8 cellular contexts compared by ENCODE assay signal in genomic region chr15:60408438-60409105, GRCh38. TPM values are rescaled to one million over a fixed set of nuclear protein-coding genes. Genes with fewer than 3 reads are reported as not detected.
DNase-seq lines count a peak whose midpoint lies in the region; ATAC-seq lines count a peak whose summit lies in the region.

No MANE protein-coding gene starts in this region.

- no peaks in the 10 kb centered on the region for H3K27me3 Mint-ChIP-seq in activated naive CD4-positive, alpha-beta T cell treated with anti-CD3 and anti-CD28 coated beads, Interleukin-2, amount 50 U/mL, for 24 hours
- H3K27me3 Mint-ChIP-seq in stimulated activated memory B cell treated with anti-CD40 and anti-IgM and Interleukin-4, amounts not matched to agents 10 μg/mL and 1 μg/mL and 100 μg/mL, for 72 hours = no peaks in the 10 kb centered on the region

- peaks cover 5% of the 10 kb centered on the region for H3K9me3 Mint-ChIP-seq in activated naive CD4-positive, alpha-beta T cell treated with anti-CD3 and anti-CD28 coated beads, Interleukin-2, amount 50 U/mL, for 24 hours
- H3K9me3 Mint-ChIP-seq in stimulated activated memory B cell treated with anti-CD40 and anti-IgM and Interleukin-4, amounts not matched to agents 10 μg/mL and 1 μg/mL and 100 μg/mL, for 72 hours = no peaks in the 10 kb centered on the region

- ATAC-seq in stimulated activated memory B cell treated with anti-CD40 and anti-IgM and Interleukin-4, amounts not matched to agents 10 μg/mL and 1 μg/mL and 100 μg/mL, for 72 hours = peak; percentile 55
- ATAC-seq in HG03280 (IDR thresholded peaks at IDR 0.05; ENCODE audit: unreplicated experiment) = no peak

- H3K27ac Mint-ChIP-seq in activated naive CD4-positive, alpha-beta T cell treated with anti-CD3 and anti-CD28 coated beads, Interleukin-2, amount 50 U/mL, for 24 hours = peak overlapping the region; percentile 44
- H3K27ac Mint-ChIP-seq in stimulated activated memory B cell treated with anti-CD40 and anti-IgM and Interleukin-4, amounts not matched to agents 10 μg/mL and 1 μg/mL and 100 μg/mL, for 72 hours = peak overlapping the region; percentile 23

- DNase-seq in activated naive CD4-positive, alpha-beta T cell treated with Interleukin-2 at 50 U/mL for 16 hours = no peak
- peak; percentile 97 for DNase-seq in NOMO-1 treated with DMSO at 0.1 percent for 48 hours (lab: John Stamatoyannopoulos, UW; ENCODE audit: unreplicated experiment)
- peak; percentile 78 for DNase-seq in dermis blood vessel endothelial cell
- no peak for DNase-seq in 8988T
- DNase-seq in NCI-H524 treated with DMSO at 0.1 percent for 48 hours (lab: John Stamatoyannopoulos, UW) = no peak

- no peaks in the 10 kb centered on the region for H3K36me3 Mint-ChIP-seq in activated naive CD4-positive, alpha-beta T cell treated with anti-CD3 and anti-CD28 coated beads, Interleukin-2, amount 50 U/mL, for 24 hours
- no peaks in the 10 kb centered on the region for H3K36me3 Mint-ChIP-seq in stimulated activated memory B cell treated with anti-CD40 and anti-IgM and Interleukin-4, amounts not matched to agents 10 μg/mL and 1 μg/mL and 100 μg/mL, for 72 hours

- H3K4me3 Mint-ChIP-seq in activated naive CD4-positive, alpha-beta T cell treated with anti-CD3 and anti-CD28 coated beads, Interleukin-2, amount 50 U/mL, for 24 hours = no peak overlapping the region
- H3K4me3 Mint-ChIP-seq in stimulated activated memory B cell treated with anti-CD40 and anti-IgM and Interleukin-4, amounts not matched to agents 10 μg/mL and 1 μg/mL and 100 μg/mL, for 72 hours = peak overlapping the region; percentile 14

- peaks cover 9% of the 10 kb centered on the region for H3K4me1 Mint-ChIP-seq in activated naive CD4-positive, alpha-beta T cell treated with anti-CD3 and anti-CD28 coated beads, Interleukin-2, amount 50 U/mL, for 24 hours
- H3K4me1 Mint-ChIP-seq in stimulated activated memory B cell treated with anti-CD40 and anti-IgM and Interleukin-4, amounts not matched to agents 10 μg/mL and 1 μg/mL and 100 μg/mL, for 72 hours = peaks cover 15% of the 10 kb centered on the region

RNA-seq across cellular contexts. Expression of gene ANXA2, which starts 10.8 kb away (rescaled TPM):
- 3,547 and 3,999 TPM in 2 replicates for total RNA-seq in dermis blood vessel endothelial cell

Comparison
In these comparisons a context has a peak if more than half of its experiments do, and no peak if none do; other contexts are left out.
1. DNase-seq: peak in NOMO-1 treated with DMSO at 0.1 percent for 48 hours (single experiment) and dermis blood vessel endothelial cell (single experiment); none in activated naive CD4-positive, alpha-beta T cell treated with Interleukin-2 at 50 U/mL for 16 hours (single experiment), 8988T (single experiment) and NCI-H524 treated with DMSO at 0.1 percent for 48 hours (single experiment).